Comparison of ENCODE assay signal across 8 cellular contexts in genomic region chr7:76774279-76774678, GRCh38.
A peak's percentile ranks its signal among the peaks of the same experiment; 100 is the strongest.
DNase-seq lines count a peak whose midpoint lies in the region; ATAC-seq, FAIRE-seq and TF ChIP-seq lines count a peak whose summit lies in the region.
"Not testable (repeated sequence)": the region's sequence is repeated elsewhere in the genome, so short reads cannot be mapped to it uniquely, and the experiment has no call there.

No MANE protein-coding gene starts in this region.

- not testable (repeated sequence) for TF ChIP-seq CTCF in A549 (IDR thresholded peaks at IDR 0.05); HepG2 (CRISPR knock-in tag; IDR thresholded peaks at IDR 0.05)
- TF ChIP-seq CTCF in PC-9 (conservative IDR thresholded peaks at IDR 0.05): peak; percentile 31; the same call in 1 of the 2 replicates
- TF ChIP-seq CTCF in chondrocyte (IDR thresholded peaks at IDR 0.05): peak; percentile 42

- H3K27me3 Mint-ChIP-seq in chondrocyte (ENCODE audit: low read depth): not testable (repeated sequence)

- intact Hi-C loops in PC-9 (cut with micrococcal nuclease; ENCODE audit: unreplicated experiment); HepG2 (cut with micrococcal nuclease; ENCODE audit: unreplicated experiment): not testable (repeated sequence)

- not testable (repeated sequence) for H4K20me1 ChIP-seq in PC-9 (ENCODE audit: insufficient read depth); HepG2 (ENCODE audit: insufficient read depth, low read length)

- TF ChIP-seq RAD21 in A549 (conservative IDR thresholded peaks at IDR 0.05 in 1 of 2, IDR thresholded peaks at IDR 0.05 in 1 of 2): peak in 1 of 2 experiments; percentile 17; a peak in 1 of 5 replicates
- not testable (repeated sequence) for TF ChIP-seq RAD21 in HepG2 (CRISPR knock-in tag; IDR thresholded peaks at IDR 0.05)

- H3K27ac Mint-ChIP-seq in chondrocyte (ENCODE audit: unreplicated experiment): not testable (repeated sequence)

- DNase-seq in A549 (ENCODE audit: low read depth in 1 of 2, low spot score in 1 of 2); GM12892 (ENCODE audit: insufficient read length); PC-9; chondrocyte (ENCODE audit: low spot score); HepG2 (ENCODE audit: low spot score): not testable (repeated sequence)
- DNase-seq in KBM-7 (peak; percentile 2), globus pallidus (ENCODE audit: low spot score) (peak; percentile 27), putamen (ENCODE audit: low spot score) (peak; percentile 2)

- not testable (repeated sequence) for H2AFZ ChIP-seq in PC-9; HepG2 (ENCODE audit: low read length)

- H3K27ac ChIP-seq in A549; PC-9; HepG2 (ENCODE audit: extremely low read length, insufficient read depth, low read length): not testable (repeated sequence)

- in situ Hi-C loops in KBM-7 (cut with MboI; ENCODE audit: low pct_unique_long_range_greater_than_20kb, low sequenced_read_pairs); HepG2 (cut with HindIII; ENCODE audit: extremely low pct_ligation_motif_present, low pct_unique_long_range_greater_than_20kb): not testable (repeated sequence)

- not testable (repeated sequence) for ATAC-seq in A549, HepG2

- TF ChIP-seq EP300 in A549 (IDR thresholded peaks at IDR 0.05); HepG2 (IDR thresholded peaks at IDR 0.05; ENCODE audit: low read depth in 2 of 2, low read length in 2 of 2); HepG2 (CRISPR knock-in tag; IDR thresholded peaks at IDR 0.05; ENCODE audit: borderline replicate concordance): not testable (repeated sequence)

- BruUV-seq in PC-9 (replicated peaks; lab: Mats Ljungman, UMichigan); HepG2 (replicated peaks; lab: Mats Ljungman, UMichigan): not testable (repeated sequence)

- H3K79me2 ChIP-seq in PC-9 (ENCODE audit: low read depth); HepG2 (ENCODE audit: insufficient read depth, low read length): not testable (repeated sequence)

- whole genome bisulfite sequencing in A549 (ENCODE audit: missing lambda C conversion rate): 5% methylated on average over 2 of the region's 2 CpGs
- 1% methylated on average over 2 of the region's 2 CpGs for WGBS in HepG2 (ENCODE audit: low lambda C conversion rate)

- H3K4me2 ChIP-seq in A549; PC-9; HepG2 (ENCODE audit: low read depth, low read length): not testable (repeated sequence)

- not testable (repeated sequence) for H3K4me3 Mint-ChIP-seq in chondrocyte (ENCODE audit: unreplicated experiment)

- H3K4me1 ChIP-seq in A549; PC-9 (replicated peaks; ENCODE audit: insufficient read depth); HepG2 (ENCODE audit: insufficient read depth, low read length): not testable (repeated sequence)

- H3F3A ChIP-seq in PC-9 (ENCODE audit: insufficient read depth, low read depth): not testable (repeated sequence)

- H3K9me3 ChIP-seq in A549; PC-9 (ENCODE audit: insufficient read depth, low read depth); HepG2 (ENCODE audit: low read length): not testable (repeated sequence)

- not testable (repeated sequence) for H3K4me1 Mint-ChIP-seq in chondrocyte (ENCODE audit: low read depth)

- not testable (repeated sequence) for H3K9me2 ChIP-seq in PC-9 (ENCODE audit: insufficient read depth)

- not testable (repeated sequence) for H3K36me3 Mint-ChIP-seq in chondrocyte (ENCODE audit: low read depth)

- not testable (repeated sequence) for H3K36me3 ChIP-seq in PC-9 (ENCODE audit: low read depth); HepG2 (replicated peaks in 1 of 2; ENCODE audit: control insufficient read depth in 1 of 2, insufficient read depth in 2 of 2, low read length in 2 of 2)

- not testable (repeated sequence) for H3K4me3 ChIP-seq in A549; PC-9; HepG2 (replicated peaks in 1 of 3; ENCODE audit: insufficient read depth in 1 of 3, low read depth in 2 of 3, low read length in 3 of 3)

- H3K27me3 ChIP-seq in PC-9 (ENCODE audit: insufficient read depth, low read depth); HepG2 (ENCODE audit: control insufficient read depth in 1 of 2, insufficient read depth in 2 of 2, low read length in 2 of 2): not testable (repeated sequence)

- not testable (repeated sequence) for H3K9ac ChIP-seq in HepG2 (ENCODE audit: insufficient read depth, low read depth, low read length)

- POLR2A ChIA-PET in A549 (lab: Yijun Ruan, JAX); PC-9 (lab: Charles Lee; ENCODE audit: unreplicated experiment); HepG2 (lab: Yijun Ruan, JAX): not testable (repeated sequence)

- CTCF ChIA-PET in A549 (lab: Yijun Ruan, JAX); PC-9 (lab: Charles Lee); HepG2 (lab: Yijun Ruan, JAX; ENCODE audit: low intra/inter-chr PET ratio, low total read pairs): not testable (repeated sequence)

- not testable (repeated sequence) for TF ChIP-seq POLR2A in A549 (IDR thresholded peaks at IDR 0.05; ENCODE audit: low read length); GM12892 (IDR thresholded peaks at IDR 0.05; ENCODE audit: low read depth, low read length); HepG2 (IDR thresholded peaks at IDR 0.05; ENCODE audit: insufficient read depth in 1 of 2, low read depth in 2 of 2, low read length in 2 of 2)

- peak; percentile 36 for FAIRE-seq in A549 (lab: Jason Lieb, UNC)
- FAIRE-seq in GM12892 (lab: Jason Lieb, UNC): peak; percentile 14
- FAIRE-seq in HepG2 (lab: Jason Lieb, UNC): not testable (repeated sequence)

- H3K9me3 Mint-ChIP-seq in chondrocyte (ENCODE audit: low read depth): not testable (repeated sequence)

TF ChIP-seq in HepG2, 621 proteins besides CTCF, POLR2A, EP300 and RAD21:
- peak; percentile 49 for TF ChIP-seq STAG1 (CRISPR knock-in tag; IDR thresholded peaks at IDR 0.05)
